Comparison of ENCODE assay signal across 8 cellular contexts in genomic region chr11:128733440-128734115, GRCh38. TPM values are rescaled to one million over a fixed set of nuclear protein-coding genes. Genes with fewer than 3 reads are reported as not detected.
DNase-seq lines count a peak whose midpoint lies in the region; ATAC-seq, FAIRE-seq and TF ChIP-seq lines count a peak whose summit lies in the region.

No MANE protein-coding gene starts in this region.

- H3K27ac ChIP-seq in iPS-20b (ENCODE audit: low read length) (peak overlapping the region; percentile 60), upper lobe of left lung (peak overlapping the region in 2 of 4 donors; percentile 19 to 50), tibial nerve (no peak overlapping the region)

- FAIRE-seq in GM12892 (lab: Jason Lieb, UNC), result no peak

- peaks cover 31% of the 10 kb centered on the region for H3K36me3 Mint-ChIP-seq in T-helper 1 cell treated with Interleukin-12 subunit alpha and Interleukin-12 subunit beta and Interleukin-4 antibody, amounts not matched to agents 30 μg/mL and 1 μg/mL, for 36 hours (ENCODE audit: low read depth)

- H3K4me3 ChIP-seq in HAP-1 (no peak overlapping the region), iPS-20b (ENCODE audit: low read length) (peak overlapping the region; percentile 50), upper lobe of left lung (no peak overlapping the region), tibial nerve (peak overlapping the region in 1 of 4 donors; percentile 7)

- peaks cover 10% of the 10 kb centered on the region for H3K4me1 ChIP-seq in HAP-1
- peaks cover 53% of the 10 kb centered on the region for H3K4me1 ChIP-seq in iPS-20b (ENCODE audit: insufficient read depth, low read length)
- peaks cover 64 to 84% (median 83%) of the 10 kb centered on the region in 4 donors for H3K4me1 ChIP-seq in upper lobe of left lung
- H3K4me1 ChIP-seq in tibial nerve, result peaks cover 0 to 38% (median 18%) of the 10 kb centered on the region in 4 donors

- WGBS in upper lobe of left lung, 2 donors, result 68 to 76% methylated on average over 8 to 9 of the region's 9 CpGs
- WGBS in tibial nerve, 2 donors, result 62 to 76% methylated on average over 9 of the region's 9 CpGs

- DNase-seq in GM12892 (ENCODE audit: insufficient read length) (no peak), HAP-1 (ENCODE audit: low spot score in 2 of 2) (peak; percentile 74 to 93), upper lobe of left lung (no peak), NCI-H1105 (lab: John Stamatoyannopoulos, UW) (no peak), GM13976 (ENCODE audit: low spot score) (no peak), tibial nerve (ENCODE audit: low spot score in 2 of 2) (no peak)

- ATAC-seq in upper lobe of left lung (ENCODE audit: low FRiP score in 2 of 2), result no peak

- peak overlapping the region; percentile 60; the same call in 1 of the 2 replicates for H3K9ac ChIP-seq in iPS-20b (ENCODE audit: low read depth, low read length)

- peak; percentile 70 for TF ChIP-seq POLR2A in GM12892 (IDR thresholded peaks at IDR 0.05; ENCODE audit: low read depth, low read length)
- TF ChIP-seq POLR2A in upper lobe of left lung (IDR thresholded peaks at IDR 0.05), result no peak
- TF ChIP-seq POLR2A in tibial nerve (IDR thresholded peaks at IDR 0.05), result no peak

- TF ChIP-seq CTCF in upper lobe of left lung (IDR thresholded peaks at IDR 0.05), result no peak
- no peak for TF ChIP-seq CTCF in GM13976 (IDR thresholded peaks at IDR 0.05; ENCODE audit: borderline replicate concordance, control extremely low read depth, extremely low read depth, insufficient read depth, missing control alignments)
- no peak for TF ChIP-seq CTCF in tibial nerve (IDR thresholded peaks at IDR 0.05)

- H3K27ac Mint-ChIP-seq in T-helper 1 cell treated with Interleukin-12 subunit alpha and Interleukin-12 subunit beta and Interleukin-4 antibody, amounts not matched to agents 30 μg/mL and 1 μg/mL, for 36 hours, result peak overlapping the region; percentile 76

- in situ Hi-C loops in HAP-1 (cut with MboI; ENCODE audit: low sequenced_read_pairs), result no loop called here
- in situ Hi-C loops in GM13976 (cut with MboI; ENCODE audit: low sequenced_read_pairs, unreplicated experiment), result no loop called here

- H3K27me3 ChIP-seq in HAP-1 (ENCODE audit: low read depth) (no peaks in the 10 kb centered on the region), iPS-20b (ENCODE audit: insufficient read depth, low read length) (peaks cover 34% of the 10 kb centered on the region), upper lobe of left lung (no peaks in the 10 kb centered on the region), tibial nerve (no peaks in the 10 kb centered on the region)

- peaks cover 81% of the 10 kb centered on the region for H3K4me1 Mint-ChIP-seq in T-helper 1 cell treated with Interleukin-12 subunit alpha and Interleukin-12 subunit beta and Interleukin-4 antibody, amounts not matched to agents 30 μg/mL and 1 μg/mL, for 36 hours (ENCODE audit: low read depth)

- H3K27me3 Mint-ChIP-seq in T-helper 1 cell treated with Interleukin-12 subunit alpha and Interleukin-12 subunit beta and Interleukin-4 antibody, amounts not matched to agents 30 μg/mL and 1 μg/mL, for 36 hours (ENCODE audit: low read depth), result no peaks in the 10 kb centered on the region

- TF ChIP-seq EP300 in upper lobe of left lung (IDR thresholded peaks at IDR 0.05) (no peak), tibial nerve (IDR thresholded peaks at IDR 0.05) (no peak)

- H3K36me3 ChIP-seq in HAP-1 (replicated peaks) (no peaks in the 10 kb centered on the region), iPS-20b (ENCODE audit: insufficient read depth, low read depth, low read length) (no peaks in the 10 kb centered on the region), upper lobe of left lung (no peaks in the 10 kb centered on the region), tibial nerve (no peaks in the 10 kb centered on the region)

- no peaks in the 10 kb centered on the region for H3K9me3 Mint-ChIP-seq in T-helper 1 cell treated with Interleukin-12 subunit alpha and Interleukin-12 subunit beta and Interleukin-4 antibody, amounts not matched to agents 30 μg/mL and 1 μg/mL, for 36 hours

- H3K9me3 ChIP-seq in HAP-1 (no peaks in the 10 kb centered on the region), iPS-20b (ENCODE audit: insufficient read depth, low read depth, low read length) (no peaks in the 10 kb centered on the region), upper lobe of left lung (no peaks in the 10 kb centered on the region), tibial nerve (no peaks in the 10 kb centered on the region)

- H3K4me3 Mint-ChIP-seq in T-helper 1 cell treated with Interleukin-12 subunit alpha and Interleukin-12 subunit beta and Interleukin-4 antibody, amounts not matched to agents 30 μg/mL and 1 μg/mL, for 36 hours, result peak overlapping the region; percentile 47

RNA-seq across cellular contexts. Expression of gene FLI1, which starts 39.7 kb away (rescaled TPM):
- polyA plus RNA-seq in GM12892 (2012; ENCODE audit: missing spikeins), result 30.8 TPM
- total RNA-seq in upper lobe of left lung (10 to 100 TPM; 36.3 to 80.1 (median 54.4) TPM), tibial nerve (10 to 100 TPM; 21.3 to 57.9 (median 52.6) TPM)

Comparison
In these comparisons a context has a peak if more than half of its experiments do, and no peak if none do; other contexts are left out.
1. DNase-seq: peak in HAP-1 (2 of 2); none in GM12892 (single experiment), upper lobe of left lung (0 of 2), NCI-H1105 (single experiment), GM13976 (single experiment) and tibial nerve (0 of 2).